8 cellular contexts compared by ENCODE assay signal in the genomic region with DNA sequence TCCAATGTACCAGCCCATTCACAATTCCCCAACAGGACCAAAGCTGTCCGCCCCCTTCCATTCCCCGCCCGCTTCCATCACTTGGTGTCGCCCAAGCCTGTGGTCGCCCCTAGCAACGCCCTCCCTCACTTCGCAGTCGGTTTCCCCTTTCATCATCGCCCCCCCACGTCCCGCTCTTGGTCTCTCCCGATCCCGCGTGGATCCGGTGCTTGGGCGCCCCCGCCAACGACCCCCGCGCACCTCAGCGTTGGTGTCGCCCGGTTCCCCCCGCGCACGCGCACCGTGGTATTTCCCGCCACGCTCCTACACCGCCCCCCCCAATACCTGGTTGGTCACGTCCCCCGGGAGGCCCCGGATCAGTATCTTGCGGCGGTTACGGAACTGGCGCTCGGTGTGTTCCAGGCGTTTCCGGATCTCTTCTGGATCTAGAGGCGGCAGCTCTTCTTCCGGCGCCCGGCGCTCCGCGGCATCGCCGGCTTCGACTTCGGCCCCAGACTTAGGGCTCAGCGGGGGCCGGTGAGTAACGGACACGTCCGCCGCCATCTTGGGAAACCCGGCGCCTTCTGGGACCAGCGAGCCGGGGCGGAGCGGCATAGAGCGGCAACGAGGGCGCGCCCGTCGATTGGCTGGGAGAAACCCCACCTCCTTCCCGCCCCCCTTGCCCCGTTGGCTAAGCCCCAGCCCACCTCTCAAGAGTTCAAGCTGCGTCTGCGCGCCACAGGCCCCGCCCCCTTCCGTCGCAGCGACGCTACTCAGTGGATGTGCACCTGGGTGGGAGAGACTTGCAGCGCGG. TPM values are rescaled to one million over a fixed set of nuclear protein-coding genes. Genes with fewer than 3 reads are reported as not detected.
A peak's percentile ranks its signal among the peaks of the same experiment; 100 is the strongest.
DNase-seq lines count a peak whose midpoint lies in the region; ATAC-seq and TF ChIP-seq lines count a peak whose summit lies in the region.

RAVER1 (minus strand) TSS at position 565 of the 793 bp plus-strand sequence; CDS start at position 543, 22 bp downstream.

- TF ChIP-seq CTCF in ascending aorta (IDR thresholded peaks at IDR 0.05) = no peak
- TF ChIP-seq CTCF in right atrium auricular region (IDR thresholded peaks at IDR 0.05) = no peak
- no peak for TF ChIP-seq CTCF in vagina (IDR thresholded peaks at IDR 0.05)

- peak within 1 kb of the TSS; percentile 87 to 94 for H3K27ac ChIP-seq in ascending aorta
- peak within 1 kb of the TSS; percentile 89 to 93 for H3K27ac ChIP-seq in right atrium auricular region
- H3K27ac ChIP-seq in vagina = peak within 1 kb of the TSS; percentile 78

- ATAC-seq in GM18511 (IDR thresholded peaks at IDR 0.05; ENCODE audit: unreplicated experiment) = peak; percentile 93
- peak; percentile 74 for ATAC-seq in HG03025 (IDR thresholded peaks at IDR 0.05; ENCODE audit: low FRiP score, unreplicated experiment)

- DNase-seq in NCI-H2029 treated with DMSO at 0.1 percent for 48 hours (lab: John Stamatoyannopoulos, UW) (peak; percentile 84), T-helper 22 cell (ENCODE audit: low read depth) (peak; percentile 97), ascending aorta (ENCODE audit: low spot score in 2 of 2) (peak; percentile 86 to 99), right atrium auricular region (ENCODE audit: low spot score) (peak; percentile 98), putamen (ENCODE audit: low spot score) (peak; percentile 97), vagina (ENCODE audit: extremely low spot score in 2 of 2) (peak in 1 of 2 donors; percentile 96)

- H3K9me3 ChIP-seq in ascending aorta = no peaks in the 10 kb centered on the region
- no peaks in the 10 kb centered on the region for H3K9me3 ChIP-seq in right atrium auricular region
- no peaks in the 10 kb centered on the region for H3K9me3 ChIP-seq in vagina

- H3K36me3 ChIP-seq in ascending aorta = peaks cover 22 to 24% of the 10 kb centered on the region in 2 donors
- peaks cover 24% of the 10 kb centered on the region for H3K36me3 ChIP-seq in right atrium auricular region
- peaks cover 0 to 23% of the 10 kb centered on the region in 2 donors for H3K36me3 ChIP-seq in vagina

- TF ChIP-seq POLR2A in vagina (IDR thresholded peaks at IDR 0.05) = peak in 1 of 2 donors; percentile 51

- H3K27me3 ChIP-seq in ascending aorta (no peaks in the 10 kb centered on the region), right atrium auricular region (no peaks in the 10 kb centered on the region), vagina (no peaks in the 10 kb centered on the region)

- intact Hi-C loops in ascending aorta (cut with DNase I) = loop anchor here (1.0 to 10.0 kb wide), 5 partner anchors 47 to 208 kb away; partner anchors contain the start of genes CDC37, ICAM1, MRPL4 and TYK2
- intact Hi-C loops in vagina (cut with DNase I) = loop anchor here (5.0 kb wide), 1 partner anchor 61 kb away; the partner anchor contains the start of gene ICAM1

- H3K4me1 ChIP-seq in ascending aorta (peaks cover 4 to 12% of the 10 kb centered on the region in 2 donors), right atrium auricular region (peaks cover 0 to 36% of the 10 kb centered on the region in 2 donors), vagina (peaks cover 23% of the 10 kb centered on the region)

- H3K4me3 ChIP-seq in ascending aorta (peak within 1 kb of the TSS; percentile 66 to 89), right atrium auricular region (peak within 1 kb of the TSS; percentile 67 to 74), vagina (peak within 1 kb of the TSS; percentile 74 to 92)

RNA-seq across cellular contexts. Expression of gene RAVER1, which starts in this region (rescaled TPM):
- 51.8 TPM for total RNA-seq in ascending aorta
- total RNA-seq in right atrium auricular region = 10 to 100 TPM; 14.8 to 24.8 TPM
- total RNA-seq in vagina = 25.5 TPM
